9 cellular contexts compared by ENCODE assay signal in the genomic region with DNA sequence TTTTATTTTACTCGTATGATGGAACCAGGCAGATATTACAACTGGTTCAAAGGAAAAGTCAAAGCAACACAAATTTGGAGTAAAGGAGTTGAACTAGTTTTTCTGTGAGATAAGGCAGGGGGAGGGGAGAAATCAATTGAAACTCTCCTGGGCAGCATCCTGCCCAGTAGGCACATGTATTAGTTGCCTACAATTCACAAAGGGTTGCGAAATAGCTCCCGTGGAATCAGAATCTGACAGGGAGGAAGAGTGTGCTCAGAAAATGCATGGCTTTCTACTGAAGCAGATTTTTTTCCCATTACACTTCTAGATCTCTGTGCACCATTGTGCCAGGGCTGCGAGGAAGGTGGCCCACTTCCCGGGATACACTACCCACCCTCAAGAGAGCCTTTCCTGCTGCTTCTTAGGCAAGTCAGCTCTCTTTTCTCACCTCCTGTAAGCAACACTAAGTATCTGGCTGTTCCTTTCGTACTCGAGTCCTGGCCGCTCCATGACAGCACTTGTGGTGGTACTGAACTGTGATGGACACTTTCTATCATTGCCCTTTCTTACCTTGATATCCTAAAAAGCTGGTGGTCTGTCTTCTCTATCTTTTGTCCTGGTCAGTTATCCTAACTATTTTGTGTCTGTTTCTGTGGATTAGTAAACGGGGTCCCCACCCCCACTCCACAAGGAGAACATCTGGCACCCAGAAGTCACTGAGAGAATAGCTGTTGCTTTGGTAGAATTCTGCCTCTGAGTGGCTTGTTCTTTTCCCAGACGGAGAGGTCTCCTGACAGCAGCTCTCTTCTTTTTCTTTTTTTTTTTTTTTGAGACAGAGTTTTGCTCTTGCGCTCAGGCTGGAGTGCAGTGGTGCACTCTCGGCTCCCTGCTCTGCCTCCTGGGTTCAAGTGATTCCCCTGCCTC.
DNase-seq lines count a peak whose midpoint lies in the region; ATAC-seq, FAIRE-seq and TF ChIP-seq lines count a peak whose summit lies in the region.
"Had no signal": no experiment of that assay in that cellular context is flagged by ENCODE, and none has a peak within 500 bp of the region (broad histone marks: within the 10 kb centered on the region; RNA-seq: fewer than 3 reads in every experiment).

No MANE protein-coding gene starts in this region.

- H3K4me1 ChIP-seq in RWPE2 (ENCODE audit: insufficient read depth, poor library complexity, severe bottlenecking) = peaks cover 36% of the 10 kb centered on the region
- peaks cover 0 to 68% (median 25%) of the 10 kb centered on the region in 4 donors for H3K4me1 ChIP-seq in right lobe of liver

- H3K4me3 ChIP-seq in RWPE2 (ENCODE audit: severe bottlenecking) (no peak overlapping the region), right lobe of liver (no peak overlapping the region)

- ATAC-seq in RWPE2 (ENCODE audit: low read depth) (peak; percentile 30; the same call in 2 of the 3 replicates), right lobe of liver (peak; percentile 66 to 79 (median 73))
- ATAC-seq: right cardiac atrium had no signal

- peak overlapping the region; percentile 92 for H3K27ac ChIP-seq in RWPE2 (ENCODE audit: poor library complexity, severe bottlenecking)
- H3K27ac ChIP-seq in right lobe of liver = peak overlapping the region; percentile 31 to 65 (median 63)

- FAIRE-seq in GM12891 (lab: Jason Lieb, UNC) (no peak), H54 (lab: Jason Lieb, UNC) (peak; percentile 53)

- DNase-seq in GM12891 (ENCODE audit: insufficient read length, low spot score) (no peak), H54 (ENCODE audit: insufficient read length, low spot score) (no peak), RWPE2 (ENCODE audit: low spot score) (no peak), right lobe of liver (peak in 1 of 3 donors; percentile 88), cortex of kidney (lab: John Stamatoyannopoulos, UW) (no peak), DMS79 (lab: John Stamatoyannopoulos, UW) (no peak), GDM1 (lab: John Stamatoyannopoulos, UW) (no peak)
- DNase-seq in stimulated activated CD4-positive, alpha-beta T cell treated with anti-CD3 and anti-CD28 coated beads, Interleukin-2, amount 100 ng/mL, for 24 hours = no peak
- DNase-seq: right cardiac atrium had no signal

- intact Hi-C loops in right lobe of liver (cut with DNase I) = no loop called here

- H3K36me3 ChIP-seq in RWPE2 (ENCODE audit: low read depth) (no peaks in the 10 kb centered on the region), right lobe of liver (peaks cover 0 to 40% (median 7%) of the 10 kb centered on the region in 4 donors)

- TF ChIP-seq POLR2A in GM12891 (IDR thresholded peaks at IDR 0.05; ENCODE audit: low read depth, low read length) (no peak; the same call in none of the 2 replicates), H54 (IDR thresholded peaks at IDR 0.05; ENCODE audit: low read depth, low read length) (no peak), right lobe of liver (IDR thresholded peaks at IDR 0.05) (peak; percentile 9)

- 32% methylated on average over 12 of the region's 12 CpGs for WGBS in right lobe of liver (ENCODE audit: insufficient coverage, low coverage, low lambda C conversion rate, missing lambda C conversion rate)

- H3K27me3 ChIP-seq in RWPE2 (ENCODE audit: insufficient read depth, poor library complexity, severe bottlenecking) = no peaks in the 10 kb centered on the region
- no peaks in the 10 kb centered on the region for H3K27me3 ChIP-seq in right lobe of liver

- no peaks in the 10 kb centered on the region for H3K9me3 ChIP-seq in RWPE2 (ENCODE audit: severe bottlenecking)
- H3K9me3 ChIP-seq in right lobe of liver = no peaks in the 10 kb centered on the region

- no peak for TF ChIP-seq CTCF in RWPE2 (IDR thresholded peaks at IDR 0.05; ENCODE audit: poor library complexity, severe bottlenecking)
- no peak for TF ChIP-seq CTCF in right lobe of liver (IDR thresholded peaks at IDR 0.05)

TF ChIP-seq in GM12891, 5 proteins besides CTCF, POLR2A, EP300 and RAD21:
- TF ChIP-seq PAX5 (IDR thresholded peaks at IDR 0.05; ENCODE audit: insufficient read depth, low read length, severe bottlenecking) (no peak), TAF1 (IDR thresholded peaks at IDR 0.05; ENCODE audit: low read depth, low read length) (no peak), POU2F2 (IDR thresholded peaks at IDR 0.05; ENCODE audit: low read depth, low read length) (no peak), POLR2AphosphoS5 (IDR thresholded peaks at IDR 0.05; ENCODE audit: low read depth, low read length) (peak; percentile 70; the same call in 1 of the 2 replicates), SPI1 (IDR thresholded peaks at IDR 0.05; ENCODE audit: low read depth, low read length) (no peak)
